Comparison of ENCODE assay signal across 27 cellular contexts in genomic region chr19:384801-385169, GRCh38. TPM values are rescaled to one million over a fixed set of nuclear protein-coding genes. Genes with fewer than 3 reads are reported as not detected.
A peak's percentile ranks its signal among the peaks of the same experiment; 100 is the strongest.
DNase-seq lines count a peak whose midpoint lies in the region; ATAC-seq and TF ChIP-seq lines count a peak whose summit lies in the region.
"Had no signal": no experiment of that assay in that cellular context is flagged by ENCODE, and none has a peak within 500 bp of the region (broad histone marks: within the 10 kb centered on the region; RNA-seq: fewer than 3 reads in every experiment).

No MANE protein-coding gene starts in this region.

- peaks cover 33% of the 10 kb centered on the region for H3K27me3 Mint-ChIP-seq in activated CD4-positive, alpha-beta T cell treated with anti-CD3 and anti-CD28 coated beads for 36 hours
- peaks cover 25% of the 10 kb centered on the region for H3K27me3 Mint-ChIP-seq in chondrocyte (ENCODE audit: low read depth)
- H3K27me3 Mint-ChIP-seq in nephron progenitor cell (ENCODE audit: low read depth, poor library complexity), result peaks cover 24% of the 10 kb centered on the region

- no peak overlapping the region for H3K27ac Mint-ChIP-seq in activated CD4-positive, alpha-beta T cell treated with anti-CD3 and anti-CD28 coated beads for 36 hours
- H3K27ac Mint-ChIP-seq in chondrocyte (ENCODE audit: unreplicated experiment), result no peak overlapping the region
- peak overlapping the region; percentile 94 for H3K27ac Mint-ChIP-seq in nephron progenitor cell
- H3K27ac Mint-ChIP-seq: activated naive CD8-positive, alpha-beta T cell; CD8-positive, alpha-beta T cell; T-helper 1 cell treated with Interleukin-12 subunit alpha and Interleukin-12 subunit beta and Interleukin-4 antibody, amounts not matched to agents 30 μg/mL and 1 μg/mL, for 36 hours had no signal

- H3K9me2 ChIP-seq in PC-9 (ENCODE audit: insufficient read depth), result no peaks in the 10 kb centered on the region

- peaks cover 6% of the 10 kb centered on the region; the same call in 1 of the 2 replicates for H3K4me1 ChIP-seq in PC-9 (replicated peaks; ENCODE audit: insufficient read depth)
- H3K4me1 ChIP-seq: left lung, tibial nerve had no signal

- no TSS peak for BruUV-seq in PC-9 (replicated peaks; lab: Mats Ljungman, UMichigan)

- H3K36me3 ChIP-seq in PC-9 (ENCODE audit: low read depth), result no peaks in the 10 kb centered on the region
- H3K36me3 ChIP-seq: cardiac muscle cell, heart right ventricle, left lung, stomach, tibial nerve had no signal

- intact Hi-C loops in activated CD4-positive, alpha-beta T cell treated with anti-CD3 and anti-CD28 coated beads for 36 hours (cut with DNase I, micrococcal nuclease), result loop anchor here (5.0 to 10.0 kb wide), 2 partner anchors 100 to 103 kb away; no protein-coding TSS in a partner anchor
- intact Hi-C loops in PC-9 (cut with micrococcal nuclease; ENCODE audit: unreplicated experiment), result no loop called here

- TF ChIP-seq CTCF in chondrocyte (IDR thresholded peaks at IDR 0.05) (no peak), nephron progenitor cell (IDR thresholded peaks at IDR 0.05) (no peak), PC-9 (conservative IDR thresholded peaks at IDR 0.05) (no peak)

- POLR2A ChIA-PET in activated CD4-positive, alpha-beta T cell treated with anti-CD3 and anti-CD28 coated beads for 36 hours (lab: Charles Lee), result no interaction called here
- POLR2A ChIA-PET in PC-9 (lab: Charles Lee; ENCODE audit: unreplicated experiment), result no interaction called here

- H3K4me3 Mint-ChIP-seq in activated CD4-positive, alpha-beta T cell treated with anti-CD3 and anti-CD28 coated beads for 36 hours, result no peak overlapping the region
- H3K4me3 Mint-ChIP-seq in chondrocyte (ENCODE audit: unreplicated experiment) (no peak overlapping the region), nephron progenitor cell (peak overlapping the region; percentile 33)
- H3K4me3 Mint-ChIP-seq: activated naive CD8-positive, alpha-beta T cell; activated T-cell treated with anti-CD3 and anti-CD28 coated beads, Interleukin-2, amount 50 U/mL, for 4 hours; CD8-positive, alpha-beta T cell; T-helper 1 cell treated with Interleukin-12 subunit alpha and Interleukin-12 subunit beta and Interleukin-4 antibody, amounts not matched to agents 30 μg/mL and 1 μg/mL, for 36 hours had no signal

- H4K20me1 ChIP-seq in PC-9 (ENCODE audit: insufficient read depth), result no peaks in the 10 kb centered on the region

- H3K27ac ChIP-seq in PC-9, result no peak overlapping the region
- H3K27ac ChIP-seq: cardiac muscle cell, heart right ventricle, left lung, RWPE1, SK-N-MC, stomach, tibial nerve had no signal

- H3K9me3 Mint-ChIP-seq in activated CD4-positive, alpha-beta T cell treated with anti-CD3 and anti-CD28 coated beads for 36 hours (ENCODE audit: low read depth), result no peaks in the 10 kb centered on the region
- H3K9me3 Mint-ChIP-seq in chondrocyte (ENCODE audit: low read depth) (no peaks in the 10 kb centered on the region), nephron progenitor cell (peaks cover 36% of the 10 kb centered on the region)
- H3K9me3 Mint-ChIP-seq: CD8-positive, alpha-beta T cell; T-helper 1 cell treated with Interleukin-12 subunit alpha and Interleukin-12 subunit beta and Interleukin-4 antibody, amounts not matched to agents 30 μg/mL and 1 μg/mL, for 36 hours had no signal

- peaks cover 25% of the 10 kb centered on the region for H3K4me1 Mint-ChIP-seq in activated CD4-positive, alpha-beta T cell treated with anti-CD3 and anti-CD28 coated beads for 36 hours
- H3K4me1 Mint-ChIP-seq in chondrocyte (ENCODE audit: low read depth) (peaks cover 3% of the 10 kb centered on the region), nephron progenitor cell (peaks cover 54% of the 10 kb centered on the region)

- no peaks in the 10 kb centered on the region for H3F3A ChIP-seq in PC-9 (ENCODE audit: insufficient read depth, low read depth)

- no peak overlapping the region for H2AFZ ChIP-seq in PC-9

- no peak overlapping the region for H3K4me3 ChIP-seq in PC-9
- H3K4me3 ChIP-seq: cardiac muscle cell, heart right ventricle, K562, left lung, SK-N-MC, stomach, tibial nerve had no signal

- H3K4me2 ChIP-seq in PC-9, result no peak overlapping the region

- CTCF ChIA-PET in activated CD4-positive, alpha-beta T cell treated with anti-CD3 and anti-CD28 coated beads for 36 hours (lab: Charles Lee), result interaction anchor here (0.6 to 1.3 kb wide), 4 partner anchors 13 to 479 kb away, joined by 3 to 4 read pairs (median 4); no protein-coding TSS in a partner anchor
- CTCF ChIA-PET in PC-9 (lab: Charles Lee), result no interaction called here

- H3K9me3 ChIP-seq in PC-9 (ENCODE audit: insufficient read depth, low read depth), result no peaks in the 10 kb centered on the region
- H3K9me3 ChIP-seq: heart right ventricle, left lung, stomach, tibial nerve had no signal

- no peak for ATAC-seq in activated CD4-positive, alpha-beta T cell treated with anti-CD3 and anti-CD28 coated beads for 36 hours
- no peak for ATAC-seq in HG02588 (IDR thresholded peaks at IDR 0.05; ENCODE audit: unreplicated experiment)
- ATAC-seq: activated T-cell treated with anti-CD3 and anti-CD28 coated beads, Interleukin-2, amount 50 U/mL, for 4 hours; CD8-positive, alpha-beta T cell; HCT116; left lung had no signal

- H3K36me3 Mint-ChIP-seq in activated CD4-positive, alpha-beta T cell treated with anti-CD3 and anti-CD28 coated beads for 36 hours (ENCODE audit: low read depth), result no peaks in the 10 kb centered on the region
- no peaks in the 10 kb centered on the region for H3K36me3 Mint-ChIP-seq in chondrocyte (ENCODE audit: low read depth)
- H3K36me3 Mint-ChIP-seq in nephron progenitor cell (ENCODE audit: low read depth), result no peaks in the 10 kb centered on the region
- H3K36me3 Mint-ChIP-seq: activated naive CD8-positive, alpha-beta T cell; CD8-positive, alpha-beta T cell had no signal

- DNase-seq in activated CD4-positive, alpha-beta T cell treated with anti-CD3 and anti-CD28 coated beads for 36 hours, result peak; percentile 51
- DNase-seq in activated CD4-positive, alpha-beta T cell treated with anti-CD3 and anti-CD28 coated beads for 48 hours, result no peak
- DNase-seq in NCI-H526 (lab: John Stamatoyannopoulos, UW), result peak; percentile 50 to 71
- peak; percentile 46 for DNase-seq in chondrocyte (ENCODE audit: low spot score)
- DNase-seq in nephron progenitor cell, result no peak
- no peak for DNase-seq in DMS153 (lab: John Stamatoyannopoulos, UW)
- DNase-seq in PC-9, result no peak
- DNase-seq: activated T-cell treated with anti-CD3 and anti-CD28 coated beads, Interleukin-2, amount 50 U/mL, for 4 hours; CD8-positive, alpha-beta T cell; cortex of kidney; foreskin fibroblast; heart right ventricle; left lung; NCI-H1092 treated with DMSO at 0.1 percent for 48 hours; NCI-H187; stomach had no signal

- no peaks in the 10 kb centered on the region for H3K79me2 ChIP-seq in PC-9 (ENCODE audit: low read depth)

- H3K27me3 ChIP-seq in PC-9 (ENCODE audit: insufficient read depth, low read depth), result peaks cover 22% of the 10 kb centered on the region
- H3K27me3 ChIP-seq: cardiac muscle cell had no signal

RNA-seq across cellular contexts. Expression of gene C2CD4C, which starts 24.2 kb away (rescaled TPM):
- total RNA-seq in activated CD4-positive, alpha-beta T cell treated with anti-CD3 and anti-CD28 coated beads for 36 hours, result under 1 TPM; 0.09 to 0.11 TPM
- total RNA-seq in chondrocyte (1.1 to 1.4 TPM (median 1.4 TPM) in 3 replicates), PC-9 (2021) (1.2 and 2.1 TPM in 2 replicates)
- total RNA-seq: CD8-positive, alpha-beta T cell; K562; M059J; osteoblast had no signal

RNA-seq across cellular contexts. Expression of gene MIER2, which starts 40.2 kb away (rescaled TPM):
- 10 to 100 TPM; 21.2 to 24.6 TPM for total RNA-seq in activated CD4-positive, alpha-beta T cell treated with anti-CD3 and anti-CD28 coated beads for 36 hours
- 40.2 to 44.5 TPM (median 42.4 TPM) in 3 replicates for total RNA-seq in chondrocyte
- total RNA-seq in PC-9 (2021), result 23.3 and 25.2 TPM in 2 replicates

Comparison
In these comparisons a context has a peak if more than half of its experiments do, and no peak if none do; other contexts are left out.
1. DNase-seq: peak in activated CD4-positive, alpha-beta T cell treated with anti-CD3 and anti-CD28 coated beads for 36 hours (single experiment), NCI-H526 (2 of 2) and chondrocyte (single experiment); none in activated CD4-positive, alpha-beta T cell treated with anti-CD3 and anti-CD28 coated beads for 48 hours (single experiment), nephron progenitor cell (single experiment), DMS153 (single experiment) and PC-9 (0 of 2).